8 cellular contexts compared by ENCODE assay signal in the genomic region with DNA sequence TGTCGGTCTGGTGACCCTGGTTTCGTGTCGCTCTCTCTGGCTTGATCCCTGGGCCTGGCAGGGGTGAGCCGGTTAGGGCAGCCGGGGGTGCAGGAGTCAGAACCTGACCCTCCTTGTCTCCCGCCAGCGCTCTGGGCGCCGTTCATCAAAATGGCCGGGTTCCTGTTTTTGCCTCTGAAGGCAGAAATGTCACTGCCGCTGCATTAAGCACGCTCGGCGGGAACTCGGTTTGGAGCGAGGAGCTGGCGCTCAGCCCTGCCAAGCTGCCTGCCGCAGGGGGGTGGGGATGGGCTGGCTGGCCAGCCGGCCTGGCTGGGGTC.
DNase-seq lines count a peak whose midpoint lies in the region; ATAC-seq and TF ChIP-seq lines count a peak whose summit lies in the region.

No MANE protein-coding gene starts in this region.

- no peaks in the 10 kb centered on the region; the same call in 1 of the 2 replicates for H3K9me1 ChIP-seq in IMR-90 (ENCODE audit: insufficient read depth, low read length)

- no peak overlapping the region for H2BK5ac ChIP-seq in IMR-90 (ENCODE audit: low read depth, low read length, poor library complexity, severe bottlenecking)

- 44% methylated on average over 5 of the region's 19 CpGs; no CpG with 5 or more reads in 1 of the 2 experiments for WGBS in IMR-90 (ENCODE audit: extremely low coverage in 2 of 2, insufficient read length in 1 of 2), 2 experiments

- H3K27ac ChIP-seq in IMR-90 (ENCODE audit: insufficient read depth, low read length): no peak overlapping the region
- H3K27ac ChIP-seq in brain microvascular endothelial cell: no peak overlapping the region

- no peak overlapping the region for H3K18ac ChIP-seq in IMR-90 (ENCODE audit: low read depth, low read length)

- no peak overlapping the region for H4K5ac ChIP-seq in IMR-90 (ENCODE audit: low read depth, low read length)

- H3K36me3 ChIP-seq in IMR-90 (ENCODE audit: control insufficient read depth, insufficient read depth, low read length) (no peaks in the 10 kb centered on the region), brain microvascular endothelial cell (replicated peaks) (no peaks in the 10 kb centered on the region)

- no peak for TF ChIP-seq RAD21 in IMR-90 (IDR thresholded peaks at IDR 0.05; ENCODE audit: low read length)

- no peak overlapping the region for H4K8ac ChIP-seq in IMR-90 (ENCODE audit: low read depth in 2 of 2, low read length in 2 of 2)

- no peak overlapping the region for H2BK120ac ChIP-seq in IMR-90 (ENCODE audit: low read depth, low read length)

- H2AFZ ChIP-seq in IMR-90 (replicated peaks; ENCODE audit: low read length, poor library complexity): peak overlapping the region; percentile 85

- peak overlapping the region; percentile 53 for H3K4me2 ChIP-seq in IMR-90 (ENCODE audit: low read depth, low read length)

- no peak for TF ChIP-seq CTCF in AG04449 (IDR thresholded peaks at IDR 0.05; ENCODE audit: insufficient read depth, low read length, missing control alignments)
- TF ChIP-seq CTCF in IMR-90 (conservative IDR thresholded peaks at IDR 0.05; ENCODE audit: low read depth, low read length): no peak
- TF ChIP-seq CTCF in brain microvascular endothelial cell (IDR thresholded peaks at IDR 0.05; ENCODE audit: low read depth, low read length, missing control alignments): no peak

- H3K4me3 ChIP-seq in AG04449 (ENCODE audit: low read depth, low read length): peak overlapping the region; percentile 59
- H3K4me3 ChIP-seq in IMR-90 (ENCODE audit: insufficient read depth, low read depth, low read length): no peak overlapping the region
- peak overlapping the region; percentile 53 for H3K4me3 ChIP-seq in brain microvascular endothelial cell (ENCODE audit: low read depth, low read length)
- peak overlapping the region; percentile 24 for H3K4me3 ChIP-seq in mononuclear cell (ENCODE audit: low read length)

- BruUV-seq in IMR-90 (replicated peaks; lab: Mats Ljungman, UMichigan): no TSS peak

- 0 out of 2 replicates have a peak overlapping the region, but pooled peaks have one; percentile 1 for H3K4ac ChIP-seq in IMR-90 (ENCODE audit: low read depth, low read length)

- H2AK5ac ChIP-seq in IMR-90 (ENCODE audit: low read depth, low read length): no peak overlapping the region

- no peak overlapping the region for H2BK20ac ChIP-seq in IMR-90 (ENCODE audit: low read depth, low read length)

- peaks cover 5% of the 10 kb centered on the region; the same call in 1 of the 2 replicates for H3K4me1 ChIP-seq in IMR-90 (ENCODE audit: control insufficient read depth, insufficient read depth, low read length)
- peaks cover 30% of the 10 kb centered on the region for H3K4me1 ChIP-seq in mononuclear cell (ENCODE audit: insufficient read depth, low read length)

- no peak overlapping the region for H3K23ac ChIP-seq in IMR-90 (ENCODE audit: low read depth, low read length)

- dilution Hi-C loops in IMR-90 (cut with HindIII; ENCODE audit: low sequenced_read_pairs, unreplicated experiment): no loop called here

- peaks cover 4% of the 10 kb centered on the region; the same call in 1 of the 2 replicates for H3K9me3 ChIP-seq in IMR-90 (ENCODE audit: control insufficient read depth, insufficient read depth, low read length)
- no peaks in the 10 kb centered on the region for H3K9me3 ChIP-seq in mononuclear cell (ENCODE audit: low read depth, low read length)

- H3K56ac ChIP-seq in IMR-90 (ENCODE audit: extremely low read depth, insufficient read depth, low read length): no peak overlapping the region

- H3K9ac ChIP-seq in IMR-90 (ENCODE audit: low read depth, low read length): no peak overlapping the region

- H3K79me1 ChIP-seq in IMR-90 (ENCODE audit: low read depth in 1 of 2, low read length in 2 of 2): no peaks in the 10 kb centered on the region

- H3K27me3 ChIP-seq in IMR-90 (ENCODE audit: control insufficient read depth, insufficient read depth, low read length) (peaks cover 8% of the 10 kb centered on the region; the same call in 1 of the 2 replicates), brain microvascular endothelial cell (replicated peaks) (no peaks in the 10 kb centered on the region), mononuclear cell (ENCODE audit: insufficient read depth, low read length) (peaks cover 18% of the 10 kb centered on the region)

- CTCF ChIA-PET in AG04449 (lab: Yijun Ruan, JAX) (interaction anchor here (1.0 to 7.2 kb wide), 9 partner anchors 11 to 80 kb away, joined by 3 to 59 read pairs (median 11); no protein-coding TSS in a partner anchor), IMR-90 (lab: Yijun Ruan, JAX) (interaction anchor here (0.6 to 2.0 kb wide), 3 partner anchors 10 to 1574 kb away, joined by 3 to 7 read pairs (median 7); no protein-coding TSS in a partner anchor)

- POLR2A ChIA-PET in AG04449 (lab: Yijun Ruan, JAX): interaction anchor here (1.6 kb wide), 1 partner anchor 18 kb away, joined by 5 read pairs; no protein-coding TSS in a partner anchor
- POLR2A ChIA-PET in IMR-90 (lab: Charles Lee; ENCODE audit: unreplicated experiment): no interaction called here

- no peak overlapping the region for H2BK15ac ChIP-seq in IMR-90 (ENCODE audit: low read depth, low read length)

- no peak overlapping the region for H3K14ac ChIP-seq in IMR-90 (replicated peaks; ENCODE audit: low read depth, low read length)

- ATAC-seq in IMR-90 (ENCODE audit: low read depth) (no peak), HG02763 (IDR thresholded peaks at IDR 0.05; ENCODE audit: unreplicated experiment) (no peak), HG02623 (IDR thresholded peaks at IDR 0.05; ENCODE audit: unreplicated experiment) (no peak)

- 0 out of 2 replicates have a peak, but pooled peaks cover 5% of the 10 kb centered on the region for H4K20me1 ChIP-seq in IMR-90 (ENCODE audit: insufficient read depth, low read length)

- no peak for TF ChIP-seq POLR2A in IMR-90 (IDR thresholded peaks at IDR 0.05; ENCODE audit: low read depth, low read length)

- in situ Hi-C loops in IMR-90 (cut with MboI; ENCODE audit: low sequenced_read_pairs) (no loop called here), brain microvascular endothelial cell (cut with HindIII; ENCODE audit: low pct_ligation_motif_present, low sequenced_read_pairs) (no loop called here)

- no peak overlapping the region for H4K91ac ChIP-seq in IMR-90 (ENCODE audit: insufficient read depth, low read depth, low read length)

- DNase-seq in AG04449 (ENCODE audit: low read depth, low spot score): no peak
- DNase-seq in IMR-90: no peak
- no peak for DNase-seq in brain microvascular endothelial cell
- DNase-seq in NCI-H510A treated with DMSO at 0.1 percent for 48 hours (lab: John Stamatoyannopoulos, UW): no peak
- no peak for DNase-seq in ureter (ENCODE audit: low spot score)

- H2AK9ac ChIP-seq in IMR-90 (replicated peaks; ENCODE audit: low read depth, low read length, poor library complexity): no peak overlapping the region

- intact Hi-C loops in IMR-90 (cut with micrococcal nuclease): no loop called here

TF ChIP-seq in IMR-90, 13 proteins besides CTCF, POLR2A, EP300 and RAD21:
- TF ChIP-seq BHLHE40 (IDR thresholded peaks at IDR 0.05; ENCODE audit: low read depth, low read length) (no peak), NFE2L2 (IDR thresholded peaks at IDR 0.05; ENCODE audit: low read depth, low read length) (no peak), RFX5 (IDR thresholded peaks at IDR 0.05; ENCODE audit: low read depth, low read length) (no peak), CEBPB (IDR thresholded peaks at IDR 0.05; ENCODE audit: low read depth, low read length) (no peak), MAZ (IDR thresholded peaks at IDR 0.05; ENCODE audit: borderline replicate concordance, low read depth, low read length) (no peak), FOS (IDR thresholded peaks at IDR 0.05; ENCODE audit: low read depth, low read length) (no peak), MAFK (IDR thresholded peaks at IDR 0.05; ENCODE audit: low read depth, low read length) (no peak), MXI1 (IDR thresholded peaks at IDR 0.05; ENCODE audit: borderline replicate concordance, low read depth, low read length) (no peak), SMC3 (IDR thresholded peaks at IDR 0.05; ENCODE audit: low read depth, low read length) (no peak), RCOR1 (IDR thresholded peaks at IDR 0.05; ENCODE audit: insufficient replicate concordance, low read length) (no peak), CHD1 (IDR thresholded peaks at IDR 0.05; ENCODE audit: low read depth, low read length) (no peak)
- TF ChIP-seq, protein P1, sequence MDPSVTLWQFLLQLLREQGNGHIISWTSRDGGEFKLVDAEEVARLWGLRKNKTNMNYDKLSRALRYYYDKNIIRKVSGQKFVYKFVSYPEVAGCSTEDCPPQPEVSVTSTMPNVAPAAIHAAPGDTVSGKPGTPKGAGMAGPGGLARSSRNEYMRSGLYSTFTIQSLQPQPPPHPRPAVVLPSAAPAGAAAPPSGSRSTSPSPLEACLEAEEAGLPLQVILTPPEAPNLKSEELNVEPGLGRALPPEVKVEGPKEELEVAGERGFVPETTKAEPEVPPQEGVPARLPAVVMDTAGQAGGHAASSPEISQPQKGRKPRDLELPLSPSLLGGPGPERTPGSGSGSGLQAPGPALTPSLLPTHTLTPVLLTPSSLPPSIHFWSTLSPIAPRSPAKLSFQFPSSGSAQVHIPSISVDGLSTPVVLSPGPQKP (IDR thresholded peaks at IDR 0.05; ENCODE audit: borderline replicate concordance, low read depth, low read length): no peak
- TF ChIP-seq, protein P2, sequence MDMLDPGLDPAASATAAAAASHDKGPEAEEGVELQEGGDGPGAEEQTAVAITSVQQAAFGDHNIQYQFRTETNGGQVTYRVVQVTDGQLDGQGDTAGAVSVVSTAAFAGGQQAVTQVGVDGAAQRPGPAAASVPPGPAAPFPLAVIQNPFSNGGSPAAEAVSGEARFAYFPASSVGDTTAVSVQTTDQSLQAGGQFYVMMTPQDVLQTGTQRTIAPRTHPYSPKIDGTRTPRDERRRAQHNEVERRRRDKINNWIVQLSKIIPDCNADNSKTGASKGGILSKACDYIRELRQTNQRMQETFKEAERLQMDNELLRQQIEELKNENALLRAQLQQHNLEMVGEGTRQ (IDR thresholded peaks at IDR 0.05; ENCODE audit: low read depth, low read length): no peak
